ENCODE assay signal across 1 cellular context in the genomic region with DNA sequence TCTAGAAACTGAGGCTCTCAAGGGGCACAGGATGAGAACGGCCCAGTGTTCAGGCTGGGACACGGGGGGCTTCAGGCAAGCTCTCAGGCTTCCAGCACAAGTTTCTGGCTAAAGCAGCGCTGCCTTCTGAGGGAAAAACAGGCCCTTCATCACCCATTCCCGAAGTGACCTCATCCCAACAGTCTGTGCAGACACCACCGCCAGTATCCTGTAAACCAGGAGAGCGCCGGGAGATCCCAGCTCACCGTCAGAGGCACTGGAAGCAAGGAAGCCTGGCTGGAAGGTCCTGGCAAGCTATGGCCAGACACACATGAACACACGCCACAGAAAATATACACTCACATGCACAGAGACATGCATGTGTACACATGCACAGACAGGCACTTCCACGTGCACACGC.
TF ChIP-seq lines count a peak whose summit lies in the region.

No MANE protein-coding gene starts in this region.

TF ChIP-seq in H1, 55 proteins besides CTCF, POLR2A, EP300 and RAD21:
- no peak for TF ChIP-seq NRF1 (IDR thresholded peaks at IDR 0.05; ENCODE audit: low read depth, low read length)
- no peak for TF ChIP-seq JUN (IDR thresholded peaks at IDR 0.05; ENCODE audit: low read depth, low read length)
- no peak for TF ChIP-seq MAFK (IDR thresholded peaks at IDR 0.05; ENCODE audit: low read depth, low read length)
- TF ChIP-seq GABPA (IDR thresholded peaks at IDR 0.05; ENCODE audit: borderline replicate concordance, insufficient read depth, low read length), result no peak
- no peak for TF ChIP-seq ASH2L (IDR thresholded peaks at IDR 0.05; ENCODE audit: low read length)
- TF ChIP-seq CTBP2 (IDR thresholded peaks at IDR 0.05; ENCODE audit: borderline replicate concordance, insufficient read depth, insufficient read length, low read length), result no peak
- no peak for TF ChIP-seq CBX8 (IDR thresholded peaks at IDR 0.05; ENCODE audit: borderline replicate concordance, low read depth, low read length)
- TF ChIP-seq GTF2F1 (IDR thresholded peaks at IDR 0.05; ENCODE audit: borderline replicate concordance, low read depth, low read length), result no peak
- no peak for TF ChIP-seq EZH2 (IDR thresholded peaks at IDR 0.05; ENCODE audit: low read depth, low read length, severe bottlenecking)
- TF ChIP-seq PHF8 (conservative IDR thresholded peaks at IDR 0.05; ENCODE audit: low read depth, low read length), result no peak
- TF ChIP-seq NANOG (IDR thresholded peaks at IDR 0.05; ENCODE audit: insufficient read depth, low read depth, low read length, poor library complexity, severe bottlenecking), result no peak
- no peak for TF ChIP-seq EGR1 (IDR thresholded peaks at IDR 0.05; ENCODE audit: borderline replicate concordance, low read depth, low read length)
- no peak for TF ChIP-seq YY1 (IDR thresholded peaks at IDR 0.05; ENCODE audit: low read depth, low read length)
- TF ChIP-seq RXRA (IDR thresholded peaks at IDR 0.05; ENCODE audit: insufficient read depth, low read depth, low read length), result no peak
- no peak for TF ChIP-seq TEAD4 (IDR thresholded peaks at IDR 0.05; ENCODE audit: low read depth, low read length)
- TF ChIP-seq TCF12 (IDR thresholded peaks at IDR 0.05; ENCODE audit: low read depth, low read length), result no peak
- TF ChIP-seq, protein P1, sequence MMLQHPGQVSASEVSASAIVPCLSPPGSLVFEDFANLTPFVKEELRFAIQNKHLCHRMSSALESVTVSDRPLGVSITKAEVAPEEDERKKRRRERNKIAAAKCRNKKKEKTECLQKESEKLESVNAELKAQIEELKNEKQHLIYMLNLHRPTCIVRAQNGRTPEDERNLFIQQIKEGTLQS (IDR thresholded peaks at IDR 0.05; ENCODE audit: insufficient read depth, low read depth, low read length), result no peak
- TF ChIP-seq SUZ12 (IDR thresholded peaks at IDR 0.05; ENCODE audit: low read length), result no peak
TF ChIP-seq in H1: peak in this region for 0.
